In the genomic region with DNA sequence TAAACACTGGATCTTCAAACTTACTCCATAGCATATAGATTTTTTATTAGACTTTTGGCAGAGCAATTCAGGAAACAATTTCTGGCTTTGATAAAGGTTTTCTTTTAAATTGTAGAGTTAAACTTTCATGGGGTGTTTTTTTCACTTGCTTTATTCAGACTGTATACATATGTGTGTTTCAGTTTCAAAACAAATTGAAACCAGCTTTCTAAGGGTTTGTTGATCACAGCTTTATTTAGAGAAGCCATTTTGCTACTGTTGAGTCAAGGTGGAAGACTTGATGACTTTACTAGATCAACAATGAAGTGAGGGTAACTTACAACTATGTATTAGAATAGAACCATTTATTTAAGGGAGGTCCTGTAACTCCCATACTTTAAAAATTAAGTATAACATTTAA, we compare ENCODE assay signal across 8 cellular contexts. TPM values are rescaled to one million over a fixed set of nuclear protein-coding genes. Genes with fewer than 3 reads are reported as not detected.
DNase-seq lines count a peak whose midpoint lies in the region; ATAC-seq, FAIRE-seq and TF ChIP-seq lines count a peak whose summit lies in the region.

No MANE protein-coding gene starts in this region.

- DNase-seq in glutamatergic neuron: no peak
- DNase-seq in NCI-H2196 treated with DMSO at 0.1 percent for 48 hours (lab: John Stamatoyannopoulos, UW; ENCODE audit: unreplicated experiment): no peak
- DNase-seq in NCI-H1436 (lab: John Stamatoyannopoulos, UW): no peak
- DNase-seq in urothelium cell line (ENCODE audit: low spot score): no peak
- no peak for DNase-seq in sciatic nerve (ENCODE audit: low spot score)

- H3K4me3 Mint-ChIP-seq in glutamatergic neuron (ENCODE audit: unreplicated experiment): peak overlapping the region; percentile 46

- peaks cover 18% of the 10 kb centered on the region for H3K4me1 Mint-ChIP-seq in glutamatergic neuron (ENCODE audit: low read depth, unreplicated experiment)

- H3K27ac Mint-ChIP-seq in glutamatergic neuron (ENCODE audit: unreplicated experiment): no peak overlapping the region

- peaks cover 9% of the 10 kb centered on the region for H3K9me3 Mint-ChIP-seq in glutamatergic neuron (ENCODE audit: unreplicated experiment)

- H3K27me3 Mint-ChIP-seq in glutamatergic neuron (ENCODE audit: unreplicated experiment): peaks cover 7% of the 10 kb centered on the region

- no peak for FAIRE-seq in urothelium cell line (lab: Jason Lieb, UNC)

- ATAC-seq in GM18498 (IDR thresholded peaks at IDR 0.05; ENCODE audit: unreplicated experiment): peak; percentile 60
- ATAC-seq in GM21515 (IDR thresholded peaks at IDR 0.05; ENCODE audit: unreplicated experiment): peak; percentile 52
- peak; percentile 58 for ATAC-seq in HG03520 (IDR thresholded peaks at IDR 0.05; ENCODE audit: unreplicated experiment)
- no peak for ATAC-seq in sciatic nerve

- TF ChIP-seq CTCF in glutamatergic neuron (IDR thresholded peaks at IDR 0.05; ENCODE audit: partially characterized antibody, unreplicated experiment): no peak

- intact Hi-C loops in sciatic nerve (cut with DNase I): no loop called here

- peaks cover 5% of the 10 kb centered on the region for H3K36me3 Mint-ChIP-seq in glutamatergic neuron (ENCODE audit: unreplicated experiment)

RNA-seq across cellular contexts. Expression of a gene that starts 6.2 kb away (rescaled TPM):
- total RNA-seq in glutamatergic neuron (ENCODE audit: unreplicated experiment): 74.2 TPM
- total RNA-seq in sciatic nerve: 152 TPM
